In genomic region chr6:33318426-33319073, GRCh38 we compare ENCODE assay signal across 8 cellular contexts. TPM values are rescaled to one million over a fixed set of nuclear protein-coding genes. Genes with fewer than 3 reads are reported as not detected.
A peak's percentile ranks its signal among the peaks of the same experiment; 100 is the strongest.
DNase-seq lines count a peak whose midpoint lies in the region; ATAC-seq and TF ChIP-seq lines count a peak whose summit lies in the region.

No MANE protein-coding gene starts in this region.

- H3K9me2 ChIP-seq in SU-DHL-6 (replicated peaks; ENCODE audit: insufficient read depth, low read length) = no peaks in the 10 kb centered on the region

- H3F3A ChIP-seq in SU-DHL-6 (ENCODE audit: insufficient read depth) = peaks cover 54% of the 10 kb centered on the region

- TF ChIP-seq CTCF in GM06990 (IDR thresholded peaks at IDR 0.05; ENCODE audit: insufficient read depth, low read length, poor library complexity, severe bottlenecking) (no peak), SU-DHL-6 (IDR thresholded peaks at IDR 0.05; ENCODE audit: insufficient read depth, low read length, poor library complexity, severe bottlenecking) (no peak), fibroblast of lung (conservative IDR thresholded peaks at IDR 0.05 in 1 of 2, IDR thresholded peaks at IDR 0.05 in 1 of 2; ENCODE audit: low read depth in 1 of 2, low read length in 2 of 2) (no peak), sigmoid colon (IDR thresholded peaks at IDR 0.05) (no peak)

- no peak for DNase-seq in GM06990 (ENCODE audit: extremely low read depth, insufficient read length)
- DNase-seq in fibroblast of lung (ENCODE audit: low read depth in 2 of 2) = no peak
- no peak for DNase-seq in sigmoid colon
- DNase-seq in hypothalamus (lab: John Stamatoyannopoulos, UW) = no peak
- DNase-seq in DMS53 treated with DMSO at 0.1 percent for 48 hours (lab: John Stamatoyannopoulos, UW; ENCODE audit: unreplicated experiment) = no peak
- no peak for DNase-seq in SKM-1 treated with dmso at 0.1 percent for 144 hours (lab: John Stamatoyannopoulos, UW; ENCODE audit: unreplicated experiment)

- H3K4me1 ChIP-seq in fibroblast of lung (ENCODE audit: control insufficient read depth, extremely low read depth, insufficient read depth, low read length) (peaks cover 40% of the 10 kb centered on the region), sigmoid colon (peaks cover 0 to 74% (median 62%) of the 10 kb centered on the region in 4 donors)

- H3K36me3 ChIP-seq in GM06990 (ENCODE audit: control insufficient read depth, insufficient read depth, low read length) = peaks cover 25% of the 10 kb centered on the region
- peaks cover 21% of the 10 kb centered on the region for H3K36me3 ChIP-seq in SU-DHL-6 (ENCODE audit: low read length)
- H3K36me3 ChIP-seq in fibroblast of lung (ENCODE audit: control insufficient read depth, insufficient read depth, low read length) = peaks cover 14% of the 10 kb centered on the region
- H3K36me3 ChIP-seq in sigmoid colon = peaks cover 14 to 30% (median 22%) of the 10 kb centered on the region in 4 donors

- ATAC-seq in GM18858 (IDR thresholded peaks at IDR 0.05; ENCODE audit: unreplicated experiment) = no peak

- H3K4me3 ChIP-seq in GM06990 (replicated peaks; ENCODE audit: low read depth, low read length) (peak overlapping the region; percentile 73), SU-DHL-6 (ENCODE audit: insufficient read depth, low read length, poor library complexity, severe bottlenecking) (peak overlapping the region; percentile 66), fibroblast of lung (replicated peaks in 1 of 4; ENCODE audit: control extremely low read depth in 1 of 4, insufficient read depth in 1 of 4, low read depth in 3 of 4, low read length in 4 of 4) (peak overlapping the region; percentile 11 to 73 (median 46)), sigmoid colon (peak overlapping the region in 3 of 4 donors; percentile 51 to 59 (median 57))

- no peak for TF ChIP-seq EP300 in sigmoid colon (IDR thresholded peaks at IDR 0.05)

- H3K79me2 ChIP-seq in SU-DHL-6 (ENCODE audit: insufficient read depth, low read length) = peaks cover 34% of the 10 kb centered on the region
- H3K79me2 ChIP-seq in fibroblast of lung (ENCODE audit: control insufficient read depth, insufficient read depth, low read length) = peaks cover 47% of the 10 kb centered on the region

- no peak for TF ChIP-seq POLR2A in sigmoid colon (IDR thresholded peaks at IDR 0.05)

- intact Hi-C loops in sigmoid colon (cut with DNase I) = loop anchor here (5.0 kb wide), 1 partner anchor 109 kb away; no protein-coding TSS in a partner anchor

- no peak overlapping the region for H2AFZ ChIP-seq in SU-DHL-6 (ENCODE audit: low read depth, low read length, severe bottlenecking)
- H2AFZ ChIP-seq in fibroblast of lung (ENCODE audit: low read length) = no peak overlapping the region

- H3K9me3 ChIP-seq in SU-DHL-6 (ENCODE audit: insufficient read depth, low read length) (no peaks in the 10 kb centered on the region), fibroblast of lung (ENCODE audit: control insufficient read depth, insufficient read depth, low read depth, low read length) (no peaks in the 10 kb centered on the region), sigmoid colon (no peaks in the 10 kb centered on the region)

- peak overlapping the region; percentile 55 for H3K4me2 ChIP-seq in SU-DHL-6 (ENCODE audit: low read depth, low read length, poor library complexity, severe bottlenecking)
- peak overlapping the region; percentile 82 for H3K4me2 ChIP-seq in fibroblast of lung (ENCODE audit: extremely low read depth, insufficient read depth, low read length)

- no peaks in the 10 kb centered on the region for H3K27me3 ChIP-seq in GM06990 (replicated peaks; ENCODE audit: control insufficient read depth, insufficient read depth, low read length)
- H3K27me3 ChIP-seq in SU-DHL-6 (ENCODE audit: low read length) = no peaks in the 10 kb centered on the region
- H3K27me3 ChIP-seq in fibroblast of lung (ENCODE audit: control insufficient read depth, insufficient read depth, low read length) = no peaks in the 10 kb centered on the region
- H3K27me3 ChIP-seq in sigmoid colon = no peaks in the 10 kb centered on the region

- peak overlapping the region; percentile 45 for H3K9ac ChIP-seq in SU-DHL-6 (ENCODE audit: low read length)
- H3K9ac ChIP-seq in fibroblast of lung (ENCODE audit: insufficient read depth, low read length) = peak overlapping the region; percentile 10

- WGBS in sigmoid colon, 2 donors = 55 to 72% methylated on average over 8 of the region's 8 CpGs

- no peaks in the 10 kb centered on the region; the same call in 1 of the 2 replicates for H4K20me1 ChIP-seq in SU-DHL-6 (ENCODE audit: low read depth, low read length)
- no peaks in the 10 kb centered on the region for H4K20me1 ChIP-seq in fibroblast of lung (ENCODE audit: control insufficient read depth, extremely low read depth, insufficient read depth, low read length)

- peak overlapping the region; percentile 77 for H3K27ac ChIP-seq in SU-DHL-6 (ENCODE audit: low read depth, low read length)
- peak overlapping the region; percentile 46 for H3K27ac ChIP-seq in fibroblast of lung (ENCODE audit: insufficient read depth, low read length)
- peak overlapping the region; percentile 84 to 87 (median 84) for H3K27ac ChIP-seq in sigmoid colon

RNA-seq across cellular contexts. Expression of gene ZBTB22, which starts 1.0 kb away (rescaled TPM):
- total RNA-seq in fibroblast of lung (23.6 and 31.2 TPM in 2 replicates), sigmoid colon (10 to 100 TPM in 3 of 4 donors, 1 to 10 TPM in 1; 9.4 to 13.2 (median 12.7) TPM)
- polyA plus RNA-seq in fibroblast of lung (8.0 and 8.9 TPM in 2 replicates), sigmoid colon (10 to 100 TPM; 11.3 to 19.2 (median 16.1) TPM)
- polyA plus RNA-seq in fibroblast of lung (2012) = 12.0 and 14.8 TPM in 2 replicates
- polyA minus RNA-seq in fibroblast of lung (ENCODE audit: low replicate concordance) = 23.1 and 32.8 TPM in 2 replicates

RNA-seq across cellular contexts. Expression of gene DAXX, which starts 4.2 kb away (rescaled TPM):
- 32.4 and 66.4 TPM in 2 replicates for total RNA-seq in fibroblast of lung
- polyA plus RNA-seq in fibroblast of lung = 32.4 and 58.4 TPM in 2 replicates
- polyA plus RNA-seq in fibroblast of lung (2012) = 39.0 and 69.8 TPM in 2 replicates
- polyA minus RNA-seq in fibroblast of lung (ENCODE audit: low replicate concordance) = 90.0 and 108 TPM in 2 replicates
- total RNA-seq in sigmoid colon = 10 to 100 TPM; 37.1 to 52.3 (median 48.3) TPM
- polyA plus RNA-seq in sigmoid colon = 10 to 100 TPM; 24.7 to 49.2 (median 33.0) TPM

RNA-seq across cellular contexts. Expression of gene TAPBP, which starts 4.7 kb away (rescaled TPM):
- total RNA-seq in fibroblast of lung (38.8 and 56.0 TPM in 2 replicates), sigmoid colon (10 to 100 TPM; 29.8 to 80.0 (median 50.5) TPM)
- polyA plus RNA-seq in fibroblast of lung (50.3 and 55.4 TPM in 2 replicates), sigmoid colon (100 to 1,000 TPM in 1 of 3 donors, 10 to 100 TPM in 1, 1 to 10 TPM in 1; 7.8 to 114 (median 21.3) TPM)
- 62.8 and 67.0 TPM in 2 replicates for polyA plus RNA-seq in fibroblast of lung (2012)
- polyA minus RNA-seq in fibroblast of lung (ENCODE audit: low replicate concordance) = 94.8 and 117 TPM in 2 replicates

RNA-seq across cellular contexts. Expression of gene RGL2, which starts 19.8 kb away (rescaled TPM):
- 22.1 and 22.8 TPM in 2 replicates for total RNA-seq in fibroblast of lung
- polyA plus RNA-seq in fibroblast of lung = 17.4 and 20.5 TPM in 2 replicates
- polyA plus RNA-seq in fibroblast of lung (2012) = 20.2 and 26.1 TPM in 2 replicates
- polyA minus RNA-seq in fibroblast of lung (ENCODE audit: low replicate concordance) = 54.9 and 57.4 TPM in 2 replicates
- 10 to 100 TPM; 33.2 to 48.9 (median 37.9) TPM for total RNA-seq in sigmoid colon
- polyA plus RNA-seq in sigmoid colon = 10 to 100 TPM in 2 of 3 donors, 1 to 10 TPM in 1; 5.8 to 40.2 (median 18.0) TPM

RNA-seq across cellular contexts. Expression of gene PFDN6, which starts 29.1 kb away (rescaled TPM):
- total RNA-seq in fibroblast of lung (39.8 and 43.1 TPM in 2 replicates), sigmoid colon (10 to 100 TPM in 3 of 4 donors, 1 to 10 TPM in 1; 7.5 to 56.1 (median 31.8) TPM)
- polyA plus RNA-seq in fibroblast of lung (46.7 and 50.5 TPM in 2 replicates), sigmoid colon (100 to 1,000 TPM; 131 to 173 (median 144) TPM)
- 88.3 and 89.0 TPM in 2 replicates for polyA plus RNA-seq in fibroblast of lung (2012)
- polyA minus RNA-seq in fibroblast of lung (ENCODE audit: low replicate concordance) = 0.71 and 5.1 TPM in 2 replicates
